In the genomic region with DNA sequence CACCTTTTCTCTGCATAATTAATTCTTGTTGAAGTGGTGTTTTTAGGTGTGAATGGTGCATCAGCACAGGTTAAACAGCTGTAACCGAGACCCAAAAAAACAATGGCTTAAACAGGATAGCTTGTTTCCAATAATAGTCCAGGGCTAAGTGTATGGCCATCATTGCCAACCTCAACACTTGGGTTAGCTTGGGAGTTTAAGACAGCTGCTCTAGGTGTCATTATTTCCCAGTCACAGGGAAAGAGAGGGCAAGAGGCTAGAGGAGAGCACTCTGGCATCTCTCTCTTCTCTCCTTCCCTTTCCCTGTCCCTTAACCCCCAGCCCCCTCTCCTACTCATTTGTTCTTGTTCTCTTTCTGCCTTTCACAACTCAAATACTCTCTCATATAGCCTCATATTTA, we compare ENCODE assay signal across 15 cellular contexts.
"Had no signal": no experiment of that assay in that cellular context is flagged by ENCODE, and none has a peak within 500 bp of the region (broad histone marks: within the 10 kb centered on the region; RNA-seq: fewer than 3 reads in every experiment).

No MANE protein-coding gene starts in this region.

- DNase-seq: activated CD4-positive, alpha-beta T cell treated with anti-CD3 and anti-CD28 coated beads, Interleukin-2, amount 50 U/mL, for 4 hours; activated effector memory CD4-positive, alpha-beta T cell treated with anti-CD3 and anti-CD28 coated beads, Interleukin-2, amount 50 U/mL, for 16 hours; activated T-cell treated with anti-CD3 and anti-CD28 coated beads, Interleukin-2, amount 50 U/mL, for 4 hours; brain microvascular endothelial cell; cortex of kidney; effector CD4-positive, alpha-beta T cell; esophagus squamous epithelium; foreskin keratinocyte; head of caudate nucleus; sigmoid colon had no signal

- H3K9me3 ChIP-seq: esophagus squamous epithelium, sigmoid colon, thoracic aorta had no signal

- H3K27me3 ChIP-seq: brain microvascular endothelial cell, esophagus squamous epithelium, foreskin keratinocyte, neural progenitor cell, sigmoid colon had no signal

- H3K27ac ChIP-seq: brain microvascular endothelial cell, esophagus squamous epithelium, foreskin keratinocyte, neural progenitor cell, sigmoid colon, thoracic aorta had no signal

- ATAC-seq: activated CD4-positive, CD25-positive, alpha-beta regulatory T cell treated with anti-CD3 and anti-CD28 coated beads, Interleukin-2, amount 50 U/mL, for 24 hours; activated naive CD4-positive, alpha-beta T cell treated with anti-CD3 and anti-CD28 coated beads, Interleukin-2, amount 50 U/mL, for 72 hours; activated T-cell treated with anti-CD3 and anti-CD28 coated beads, Interleukin-2, amount 50 U/mL, for 4 hours; foreskin keratinocyte; stimulated activated effector memory CD8-positive, alpha-beta T cell treated with anti-CD3 and anti-CD28 coated beads, Interleukin-12 subunit alpha, Interleukin-12 subunit beta, amount 100 ng/mL, for 72 hours had no signal

- H3K4me1 ChIP-seq: foreskin keratinocyte had no signal

- H3K36me3 ChIP-seq: neural progenitor cell had no signal

- H3K4me3 ChIP-seq: esophagus squamous epithelium, neural progenitor cell, sigmoid colon, thoracic aorta had no signal
